In genomic region chr17:79544142-79544914, GRCh38 we compare ENCODE assay signal across 18 cellular contexts.
"Had no signal": no experiment of that assay in that cellular context is flagged by ENCODE, and none has a peak within 500 bp of the region (broad histone marks: within the 10 kb centered on the region; RNA-seq: fewer than 3 reads in every experiment).

No MANE protein-coding gene starts in this region.

- H3K9me3 ChIP-seq: colonic mucosa, right atrium auricular region, stomach, testis, upper lobe of left lung had no signal

- H3K4me1 ChIP-seq: colonic mucosa, right atrium auricular region, stomach, testis, upper lobe of left lung had no signal

- ATAC-seq: activated T-cell treated with anti-CD3 and anti-CD28 coated beads, Interleukin-2, amount 50 U/mL, for 4 hours; left ventricle myocardium superior; naive thymus-derived CD8-positive, alpha-beta T cell; stimulated activated effector memory CD8-positive, alpha-beta T cell treated with anti-CD3 and anti-CD28 coated beads, Interleukin-12 subunit alpha, Interleukin-12 subunit beta, amount 100 ng/mL, for 72 hours had no signal

- H3K9me3 Mint-ChIP-seq: activated naive CD4-positive, alpha-beta T cell treated with anti-CD3 and anti-CD28 coated beads, Interleukin-2, amount 50 U/mL, for 24 hours; activated T-cell treated with anti-CD3 and anti-CD28 coated beads, Interleukin-2, amount 50 U/mL, for 4 hours; naive thymus-derived CD8-positive, alpha-beta T cell; stimulated activated effector memory CD8-positive, alpha-beta T cell treated with anti-CD3 and anti-CD28 coated beads, Interleukin-12 subunit alpha, Interleukin-12 subunit beta, amount 100 ng/mL, for 72 hours had no signal

- H3K4me1 Mint-ChIP-seq: activated naive CD4-positive, alpha-beta T cell treated with anti-CD3 and anti-CD28 coated beads, Interleukin-2, amount 50 U/mL, for 24 hours; naive thymus-derived CD8-positive, alpha-beta T cell; stimulated activated effector memory CD8-positive, alpha-beta T cell treated with anti-CD3 and anti-CD28 coated beads, Interleukin-12 subunit alpha, Interleukin-12 subunit beta, amount 100 ng/mL, for 72 hours had no signal

- H3K27ac Mint-ChIP-seq: activated naive CD4-positive, alpha-beta T cell treated with anti-CD3 and anti-CD28 coated beads, Interleukin-2, amount 50 U/mL, for 24 hours; stimulated activated effector memory CD8-positive, alpha-beta T cell treated with anti-CD3 and anti-CD28 coated beads, Interleukin-12 subunit alpha, Interleukin-12 subunit beta, amount 100 ng/mL, for 72 hours had no signal

- H3K36me3 ChIP-seq: colonic mucosa, right atrium auricular region, stomach, upper lobe of left lung had no signal

- H3K27me3 ChIP-seq: colonic mucosa, right atrium auricular region, testis, upper lobe of left lung had no signal

- DNase-seq: activated CD4-positive, alpha-beta T cell treated with anti-CD3 and anti-CD28 coated beads, Interleukin-2, amount 50 U/mL, for 1 hour; activated CD4-positive, CD25-positive, alpha-beta regulatory T cell treated with anti-CD3 and anti-CD28 coated beads, Interleukin-2, amount 50 U/mL, for 72 hours; activated CD8-positive, alpha-beta memory T cell treated with anti-CD3 and anti-CD28 coated beads, Interleukin-2, amount 50 U/mL, for 4 hours; activated T-cell treated with anti-CD3 and anti-CD28 coated beads, Interleukin-2, amount 50 U/mL, for 4 hours; colonic mucosa; foreskin melanocyte; left ventricle myocardium superior; naive thymus-derived CD8-positive, alpha-beta T cell; stimulated activated CD4-positive, alpha-beta T cell treated with anti-CD3 and anti-CD28 coated beads, Interleukin-4, amount 100 ng/mL, for 1 hour; stomach; SW 1271; T-helper 2 cell; testis had no signal

- H3K4me3 ChIP-seq: colonic mucosa, right atrium auricular region, stomach, testis, upper lobe of left lung had no signal

- H3K27me3 Mint-ChIP-seq: activated naive CD4-positive, alpha-beta T cell treated with anti-CD3 and anti-CD28 coated beads, Interleukin-2, amount 50 U/mL, for 24 hours had no signal

- H3K36me3 Mint-ChIP-seq: activated naive CD4-positive, alpha-beta T cell treated with anti-CD3 and anti-CD28 coated beads, Interleukin-2, amount 50 U/mL, for 24 hours; naive thymus-derived CD8-positive, alpha-beta T cell; stimulated activated effector memory CD8-positive, alpha-beta T cell treated with anti-CD3 and anti-CD28 coated beads, Interleukin-12 subunit alpha, Interleukin-12 subunit beta, amount 100 ng/mL, for 72 hours had no signal

- H3K27ac ChIP-seq: colonic mucosa, right atrium auricular region, stomach, testis, upper lobe of left lung, VCaP had no signal

- H3K4me3 Mint-ChIP-seq: activated naive CD4-positive, alpha-beta T cell treated with anti-CD3 and anti-CD28 coated beads, Interleukin-2, amount 50 U/mL, for 24 hours; activated T-cell treated with anti-CD3 and anti-CD28 coated beads, Interleukin-2, amount 50 U/mL, for 4 hours; naive thymus-derived CD8-positive, alpha-beta T cell; stimulated activated effector memory CD8-positive, alpha-beta T cell treated with anti-CD3 and anti-CD28 coated beads, Interleukin-12 subunit alpha, Interleukin-12 subunit beta, amount 100 ng/mL, for 72 hours had no signal
